In the genomic region with DNA sequence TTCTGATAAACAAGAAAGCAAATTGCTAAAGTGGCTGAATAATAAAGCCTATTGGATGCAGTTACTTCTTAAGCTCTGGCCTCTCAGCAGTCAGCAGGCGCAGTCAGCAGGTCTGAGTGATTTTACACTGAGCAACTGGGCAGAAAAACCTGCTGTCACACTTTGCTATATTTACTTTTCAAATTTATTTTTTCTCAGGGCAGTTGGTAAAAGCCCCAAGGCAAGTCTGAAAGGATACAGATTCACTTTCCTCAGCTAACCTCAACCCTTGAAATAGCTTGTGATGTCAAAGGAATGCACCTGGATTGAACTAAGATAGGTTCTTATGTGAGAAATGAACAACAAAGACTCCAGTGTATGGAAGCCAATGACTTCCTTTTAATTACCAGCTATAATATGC, we compare ENCODE assay signal across 16 cellular contexts.
"Had no signal": no experiment of that assay in that cellular context is flagged by ENCODE, and none has a peak within 500 bp of the region (broad histone marks: within the 10 kb centered on the region; RNA-seq: fewer than 3 reads in every experiment).

No MANE protein-coding gene starts in this region.

- H3K4me1 Mint-ChIP-seq: activated B cell treated with CpG ODN at 0.5 μM for 24 hours; central memory CD8-positive, alpha-beta T cell; neural progenitor cell had no signal

- H3K4me3 ChIP-seq: heart left ventricle, neural progenitor cell, thoracic aorta had no signal

- H3K9ac ChIP-seq: neural progenitor cell had no signal

- ATAC-seq: activated CD8-positive, alpha-beta T cell treated with anti-CD3 and anti-CD28 coated beads for 36 hours; activated T-cell treated with anti-CD3 and anti-CD28 coated beads, Interleukin-2, amount 50 U/mL, for 4 hours; heart left ventricle; left ventricle myocardium superior; sciatic nerve had no signal

- H3K27ac Mint-ChIP-seq: activated B cell treated with CpG ODN at 0.5 μM for 24 hours; activated CD8-positive, alpha-beta T cell treated with anti-CD3 and anti-CD28 coated beads for 36 hours; neural progenitor cell had no signal

- H3K27ac ChIP-seq: neural progenitor cell, thoracic aorta had no signal

- H3K9me3 Mint-ChIP-seq: activated B cell treated with CpG ODN at 0.5 μM for 24 hours; activated CD8-positive, alpha-beta T cell treated with anti-CD3 and anti-CD28 coated beads for 36 hours; activated T-cell treated with anti-CD3 and anti-CD28 coated beads, Interleukin-2, amount 50 U/mL, for 4 hours; central memory CD8-positive, alpha-beta T cell; neural progenitor cell had no signal

- H3K4me3 Mint-ChIP-seq: activated B cell treated with CpG ODN at 0.5 μM for 24 hours; activated CD8-positive, alpha-beta T cell treated with anti-CD3 and anti-CD28 coated beads for 36 hours; activated T-cell treated with anti-CD3 and anti-CD28 coated beads, Interleukin-2, amount 50 U/mL, for 4 hours; central memory CD8-positive, alpha-beta T cell; neural progenitor cell had no signal

- H3K36me3 ChIP-seq: neural progenitor cell, thoracic aorta had no signal

- H3K9me3 ChIP-seq: heart left ventricle, thoracic aorta had no signal

- H3K27me3 ChIP-seq: heart left ventricle, neural progenitor cell had no signal

- H3K4me2 ChIP-seq: neural progenitor cell had no signal

- DNase-seq: activated B cell treated with CpG ODN at 0.5 μM for 24 hours; activated CD4-positive, alpha-beta T cell treated with anti-CD3 and anti-CD28 coated beads for 48 hours; activated CD8-positive, alpha-beta T cell treated with anti-CD3 and anti-CD28 coated beads for 36 hours; activated effector memory CD4-positive, alpha-beta T cell treated with Interleukin-2 at 50 U/mL for 16 hours; activated naive CD4-positive, alpha-beta T cell treated with anti-CD3 and anti-CD28 coated beads, Interleukin-2, amount 50 U/mL, for 16 hours; activated T-cell treated with anti-CD3 and anti-CD28 coated beads, Interleukin-2, amount 50 U/mL, for 4 hours; cortex of kidney; effector CD4-positive, alpha-beta T cell; heart left ventricle; left ventricle myocardium superior; stimulated activated CD4-positive, alpha-beta T cell treated with anti-CD3 and anti-CD28 coated beads, Interleukin-1b, Interleukin-23, amount 100 ng/mL, for 48 hours; T-helper 2 cell had no signal

- H3K4me1 ChIP-seq: neural progenitor cell had no signal

- H2AFZ ChIP-seq: neural progenitor cell had no signal
